8 cellular contexts compared by ENCODE assay signal in the genomic region with DNA sequence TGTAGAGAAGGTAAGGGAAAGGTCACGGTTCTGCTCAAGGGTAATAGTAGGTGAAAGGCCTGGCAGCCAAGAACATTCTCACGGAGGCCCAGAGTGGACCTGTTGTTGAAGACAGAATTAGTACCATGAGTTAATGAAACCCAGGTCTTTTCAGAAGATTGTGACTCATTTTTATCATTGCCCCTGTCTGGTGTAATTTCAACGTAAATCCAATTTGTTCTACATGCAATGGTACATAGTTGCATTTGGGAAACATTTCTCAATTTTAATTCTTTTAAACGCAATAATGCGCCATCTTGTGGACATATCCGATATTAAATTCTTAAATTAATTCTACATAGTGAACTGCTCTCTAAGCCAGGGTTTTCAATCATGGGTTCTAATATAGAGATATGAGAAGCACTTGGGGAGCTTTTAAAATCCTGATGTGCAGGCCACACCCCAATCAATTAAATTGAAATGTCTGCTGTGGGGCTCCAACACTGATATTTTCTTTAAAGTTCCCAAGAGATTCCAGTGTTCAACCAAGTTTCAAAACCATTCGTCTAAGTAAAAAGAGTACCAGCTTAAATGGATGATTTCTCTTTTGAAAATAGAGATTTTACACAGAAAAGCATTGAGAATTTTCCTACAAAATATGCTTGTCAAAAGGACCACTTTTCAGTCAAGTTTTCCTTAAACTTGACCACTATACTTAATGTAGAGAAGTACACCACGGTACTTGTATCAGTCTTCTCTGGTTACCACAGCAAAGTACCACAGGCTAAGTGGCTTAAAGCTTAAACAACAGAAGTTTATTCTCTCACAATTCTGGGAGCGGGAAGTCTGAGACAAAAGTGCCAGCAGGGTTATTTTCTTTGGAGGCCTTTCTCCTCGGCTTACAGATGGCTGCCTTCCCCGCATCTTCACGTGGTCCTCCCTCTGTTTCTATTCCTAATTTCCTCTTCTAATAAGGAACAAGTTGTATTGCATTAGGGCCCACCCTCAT.
DNase-seq lines count a peak whose midpoint lies in the region; ATAC-seq, FAIRE-seq and TF ChIP-seq lines count a peak whose summit lies in the region.

No MANE protein-coding gene starts in this region.

- no peak overlapping the region for H3K4me3 ChIP-seq in breast epithelium

- no peaks in the 10 kb centered on the region for H3K9me3 Mint-ChIP-seq in natural killer cell
- H3K9me3 Mint-ChIP-seq in natural killer cell treated with Interleukin-12 subunit alpha and Interleukin-12 subunit beta and Interleukin-15 and Interleukin-18, amount 100 ng/mL, for 72 hours: no peaks in the 10 kb centered on the region
- no peaks in the 10 kb centered on the region for H3K9me3 Mint-ChIP-seq in stimulated activated naive CD8-positive, alpha-beta T cell treated with anti-CD3 and anti-CD28 coated beads, Interleukin-15, amount 100 ng/mL, for 72 hours

- no peak for DNase-seq in natural killer cell
- DNase-seq in natural killer cell treated with Interleukin-12 subunit alpha and Interleukin-12 subunit beta and Interleukin-15 and Interleukin-18, amount 100 ng/mL, for 72 hours (ENCODE audit: low spot score): no peak
- peak; percentile 74 for DNase-seq in NCI-H446 treated with DMSO at 0.1 percent for 48 hours (lab: John Stamatoyannopoulos, UW)
- DNase-seq in breast epithelium (ENCODE audit: low spot score in 2 of 2): no peak
- peak; percentile 33 for DNase-seq in kidney glomerular epithelial cell (lab: John Stamatoyannopoulos, UW)
- peak; percentile 12 for DNase-seq in urothelium cell line (ENCODE audit: low spot score)
- no peak for DNase-seq in stimulated activated naive CD8-positive, alpha-beta T cell treated with anti-CD3 and anti-CD28 coated beads, Interleukin-15, amount 100 ng/mL, for 72 hours

- FAIRE-seq in urothelium cell line (lab: Jason Lieb, UNC): no peak

- no peaks in the 10 kb centered on the region for H3K27me3 Mint-ChIP-seq in natural killer cell (ENCODE audit: low read depth in 2 of 2)
- no peaks in the 10 kb centered on the region for H3K27me3 Mint-ChIP-seq in natural killer cell treated with Interleukin-12 subunit alpha and Interleukin-12 subunit beta and Interleukin-15 and Interleukin-18, amount 100 ng/mL, for 72 hours
- H3K27me3 Mint-ChIP-seq in stimulated activated naive CD8-positive, alpha-beta T cell treated with anti-CD3 and anti-CD28 coated beads, Interleukin-15, amount 100 ng/mL, for 72 hours: peaks cover 3% of the 10 kb centered on the region

- no peaks in the 10 kb centered on the region for H3K36me3 Mint-ChIP-seq in natural killer cell
- H3K36me3 Mint-ChIP-seq in natural killer cell treated with Interleukin-12 subunit alpha and Interleukin-12 subunit beta and Interleukin-15 and Interleukin-18, amount 100 ng/mL, for 72 hours: no peaks in the 10 kb centered on the region

- H3K27ac Mint-ChIP-seq in natural killer cell: no peak overlapping the region
- H3K27ac Mint-ChIP-seq in natural killer cell treated with Interleukin-12 subunit alpha and Interleukin-12 subunit beta and Interleukin-15 and Interleukin-18, amount 100 ng/mL, for 72 hours: no peak overlapping the region
- H3K27ac Mint-ChIP-seq in stimulated activated naive CD8-positive, alpha-beta T cell treated with anti-CD3 and anti-CD28 coated beads, Interleukin-15, amount 100 ng/mL, for 72 hours: no peak overlapping the region

- H3K9me3 ChIP-seq in breast epithelium: no peaks in the 10 kb centered on the region

- H3K27ac ChIP-seq in breast epithelium: peak overlapping the region in 1 of 2 donors; percentile 42

- no peaks in the 10 kb centered on the region for H3K27me3 ChIP-seq in breast epithelium

- H3K4me1 Mint-ChIP-seq in natural killer cell: peaks cover 28 to 30% of the 10 kb centered on the region in 2 donors
- peaks cover 21 to 22% of the 10 kb centered on the region in 2 donors for H3K4me1 Mint-ChIP-seq in natural killer cell treated with Interleukin-12 subunit alpha and Interleukin-12 subunit beta and Interleukin-15 and Interleukin-18, amount 100 ng/mL, for 72 hours (ENCODE audit: low read depth in 2 of 2)
- peaks cover 11% of the 10 kb centered on the region for H3K4me1 Mint-ChIP-seq in stimulated activated naive CD8-positive, alpha-beta T cell treated with anti-CD3 and anti-CD28 coated beads, Interleukin-15, amount 100 ng/mL, for 72 hours

- TF ChIP-seq CTCF in natural killer cell (IDR thresholded peaks at IDR 0.05): peak; percentile 68
- peak; percentile 48 to 66 (median 56) for TF ChIP-seq CTCF in breast epithelium (IDR thresholded peaks at IDR 0.05)

- no peak overlapping the region for H3K4me3 Mint-ChIP-seq in natural killer cell
- H3K4me3 Mint-ChIP-seq in natural killer cell treated with Interleukin-12 subunit alpha and Interleukin-12 subunit beta and Interleukin-15 and Interleukin-18, amount 100 ng/mL, for 72 hours: no peak overlapping the region
- no peak overlapping the region for H3K4me3 Mint-ChIP-seq in stimulated activated naive CD8-positive, alpha-beta T cell treated with anti-CD3 and anti-CD28 coated beads, Interleukin-15, amount 100 ng/mL, for 72 hours

- intact Hi-C loops in natural killer cell (cut with micrococcal nuclease): loop anchor here (1.0 to 10.0 kb wide), 2 partner anchors 257 to 345 kb away; partner anchors contain the start of gene PLCB1
- intact Hi-C loops in breast epithelium (cut with DNase I; ENCODE audit: low total_unique reads): no loop called here

- no peak for TF ChIP-seq POLR2A in breast epithelium (IDR thresholded peaks at IDR 0.05)

- ATAC-seq in natural killer cell: peak in 2 of 3 donors; percentile 49 to 54
- no peak for ATAC-seq in natural killer cell treated with Interleukin-12 subunit alpha and Interleukin-12 subunit beta and Interleukin-15 and Interleukin-18, amount 100 ng/mL, for 72 hours
- ATAC-seq in stimulated activated naive CD8-positive, alpha-beta T cell treated with anti-CD3 and anti-CD28 coated beads, Interleukin-15, amount 100 ng/mL, for 72 hours: no peak
- ATAC-seq in GM21367 (IDR thresholded peaks at IDR 0.05; ENCODE audit: unreplicated experiment): no peak

- peaks cover 0 to 7% of the 10 kb centered on the region in 2 donors for H3K4me1 ChIP-seq in breast epithelium

- H3K36me3 ChIP-seq in breast epithelium: no peaks in the 10 kb centered on the region

Comparison
In these comparisons a context has a peak if more than half of its experiments do, and no peak if none do; other contexts are left out.
1. ATAC-seq: peak in natural killer cell (2 of 3); none in natural killer cell treated with Interleukin-12 subunit alpha and Interleukin-12 subunit beta and Interleukin-15 and Interleukin-18, amount 100 ng/mL, for 72 hours (0 of 2), stimulated activated naive CD8-positive, alpha-beta T cell treated with anti-CD3 and anti-CD28 coated beads, Interleukin-15, amount 100 ng/mL, for 72 hours (single experiment) and GM21367 (single experiment).
2. DNase-seq: peak in NCI-H446 treated with DMSO at 0.1 percent for 48 hours (single experiment), kidney glomerular epithelial cell (single experiment) and urothelium cell line (single experiment); none in natural killer cell (single experiment), natural killer cell treated with Interleukin-12 subunit alpha and Interleukin-12 subunit beta and Interleukin-15 and Interleukin-18, amount 100 ng/mL, for 72 hours (single experiment), breast epithelium (0 of 2) and stimulated activated naive CD8-positive, alpha-beta T cell treated with anti-CD3 and anti-CD28 coated beads, Interleukin-15, amount 100 ng/mL, for 72 hours (0 of 2).